Comparison of ENCODE assay signal across 8 cellular contexts in the genomic region with DNA sequence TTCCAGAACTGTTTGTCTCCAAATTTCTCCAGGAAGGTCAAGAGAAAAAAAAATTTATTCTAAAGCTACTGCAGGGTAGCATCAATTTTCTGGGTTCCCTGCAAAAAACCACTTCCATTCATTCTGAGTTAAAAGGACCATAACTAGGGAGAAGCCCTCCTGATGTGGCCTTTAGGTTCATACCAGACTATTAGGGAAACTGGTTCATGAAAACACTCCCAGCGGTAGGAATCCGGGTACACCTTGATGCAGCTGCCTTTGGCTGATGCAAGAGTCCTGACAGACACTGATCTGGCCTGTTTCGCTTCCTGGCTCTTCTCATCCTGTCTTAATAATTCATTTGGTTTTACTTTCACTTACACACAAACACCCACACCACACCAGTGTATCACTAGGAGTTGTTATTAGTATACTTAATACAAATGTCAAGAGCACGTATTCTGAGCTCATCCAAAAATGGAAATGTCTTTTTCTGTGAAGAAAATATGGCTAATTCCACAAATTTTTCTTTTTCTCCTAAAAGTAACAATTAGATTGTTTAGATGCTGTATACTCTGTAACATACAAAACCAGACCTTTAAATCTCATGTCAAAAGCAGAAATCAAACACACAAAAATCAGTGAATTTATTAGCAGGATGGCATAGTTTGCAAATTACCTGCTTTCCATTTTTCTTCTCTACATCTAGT. TPM values are rescaled to one million over a fixed set of nuclear protein-coding genes. Genes with fewer than 3 reads are reported as not detected.
DNase-seq lines count a peak whose midpoint lies in the region; ATAC-seq and TF ChIP-seq lines count a peak whose summit lies in the region.

No MANE protein-coding gene starts in this region.

- WGBS in heart right ventricle, 2 donors: 47 to 55% methylated on average over 4 of the region's 4 CpGs

- ATAC-seq in GM18508 (IDR thresholded peaks at IDR 0.05; ENCODE audit: insufficient read depth, unreplicated experiment): peak; percentile 74
- ATAC-seq in HG02623 (IDR thresholded peaks at IDR 0.05; ENCODE audit: unreplicated experiment): peak; percentile 87
- peak in 7 of 8 donors; percentile 43 to 80 (median 67) for ATAC-seq in heart right ventricle

- no peaks in the 10 kb centered on the region for H3K36me3 ChIP-seq in heart right ventricle

- H3K27me3 ChIP-seq in heart right ventricle: no peaks in the 10 kb centered on the region

- H3K4me1 ChIP-seq in heart right ventricle: peaks cover 0 to 57% (median 30%) of the 10 kb centered on the region in 9 donors

- intact Hi-C loops in heart right ventricle (cut with DNase I): loop anchor here in 3 of 10 donors (5.0 to 10.0 kb wide), 3 partner anchors 151 to 254 kb away; no protein-coding TSS in a partner anchor

- H3K9me3 ChIP-seq in heart right ventricle: no peaks in the 10 kb centered on the region

- peak overlapping the region in 9 of 10 donors; percentile 36 to 80 (median 45) for H3K27ac ChIP-seq in heart right ventricle

- peak; percentile 6 for DNase-seq in NCI-H510A (lab: John Stamatoyannopoulos, UW)
- peak; percentile 44 for DNase-seq in activated T-cell treated with anti-CD3 and anti-CD28 coated beads for 4 hours
- no peak for DNase-seq in heart right ventricle
- DNase-seq in stimulated activated CD4-positive, alpha-beta T cell treated with anti-CD3 and anti-CD28 coated beads, Interleukin-2, amount 100 ng/mL, for 4 hours (ENCODE audit: low read depth): peak; percentile 63
- DNase-seq in NCI-H748 (lab: John Stamatoyannopoulos, UW; ENCODE audit: unreplicated experiment): no peak
- DNase-seq in hippocampal formation (lab: John Stamatoyannopoulos, UW): no peak

- H3K4me3 ChIP-seq in heart right ventricle: peak overlapping the region in 2 of 10 donors; percentile 4 to 8

- no peak for TF ChIP-seq CTCF in heart right ventricle (IDR thresholded peaks at IDR 0.05)

RNA-seq across cellular contexts. Expression of a gene that starts 38.4 kb away (rescaled TPM):
- total RNA-seq in heart right ventricle: 10 to 100 TPM in 1 of 10 donors, 1 to 10 TPM in 9; 3.4 to 15.4 (median 4.2) TPM
- polyA plus RNA-seq in heart right ventricle: 1 to 10 TPM; 2.2 to 3.8 TPM

Comparison
In these comparisons a context has a peak if more than half of its experiments do, and no peak if none do; other contexts are left out.
1. DNase-seq: peak in NCI-H510A (single experiment), activated T-cell treated with anti-CD3 and anti-CD28 coated beads for 4 hours (single experiment) and stimulated activated CD4-positive, alpha-beta T cell treated with anti-CD3 and anti-CD28 coated beads, Interleukin-2, amount 100 ng/mL, for 4 hours (single experiment); none in heart right ventricle (0 of 2), NCI-H748 (single experiment) and hippocampal formation (0 of 2).
2. Peak in every context shown above with its lines, with median percentiles within 50 percentile points of each other: ATAC-seq.